In genomic region chr14:26598672-26599131, GRCh38 we compare ENCODE assay signal across 9 cellular contexts. TPM values are rescaled to one million over a fixed set of nuclear protein-coding genes. Genes with fewer than 3 reads are reported as not detected.
DNase-seq lines count a peak whose midpoint lies in the region; ATAC-seq and TF ChIP-seq lines count a peak whose summit lies in the region.
"Had no signal": no experiment of that assay in that cellular context is flagged by ENCODE, and none has a peak within 500 bp of the region (broad histone marks: within the 10 kb centered on the region; RNA-seq: fewer than 3 reads in every experiment).

No MANE protein-coding gene starts in this region.

- H3K4me2 ChIP-seq in KMS-11, result no peak overlapping the region

- POLR2A ChIA-PET in A673 (lab: Charles Lee; ENCODE audit: low non-redundant PET), result no interaction called here

- peak overlapping the region; percentile 78 for H3K4me3 ChIP-seq in A673 (ENCODE audit: low read depth, low read length, poor library complexity, severe bottlenecking)
- H3K4me3 ChIP-seq in KMS-11 (IDR thresholded peaks at IDR 0.05; ENCODE audit: insufficient read depth, low read depth, low read length), result no peak overlapping the region
- H3K4me3 ChIP-seq in duodenal mucosa (ENCODE audit: low read depth in 1 of 2, low read length in 2 of 2), result peak overlapping the region; percentile 59 to 61
- peak overlapping the region; percentile 31 to 64 for H3K4me3 ChIP-seq in muscle layer of colon (ENCODE audit: low read depth in 1 of 2, low read length in 2 of 2)

- intact Hi-C loops in A673 (cut with micrococcal nuclease; ENCODE audit: unreplicated experiment), result loop anchor here (5.0 kb wide), 1 partner anchor 206 kb away; no protein-coding TSS in a partner anchor

- H3K36me3 ChIP-seq in A673 (ENCODE audit: insufficient read depth, low read length, poor library complexity, severe bottlenecking) (no peaks in the 10 kb centered on the region), KMS-11 (ENCODE audit: insufficient read depth) (no peaks in the 10 kb centered on the region), duodenal mucosa (ENCODE audit: control insufficient read depth in 1 of 2, insufficient read depth in 2 of 2, low read length in 2 of 2) (no peaks in the 10 kb centered on the region), muscle layer of colon (ENCODE audit: insufficient read depth, low read length) (no peaks in the 10 kb centered on the region)

- DNase-seq in A673 (ENCODE audit: low spot score) (peak; percentile 24), SKM-1 (lab: John Stamatoyannopoulos, UW; ENCODE audit: unreplicated experiment) (no peak), middle frontal gyrus (ENCODE audit: extremely low spot score, low spot score) (no peak)

- H3K27ac ChIP-seq in A673 (ENCODE audit: low read depth, low read length, poor library complexity, severe bottlenecking) (peak overlapping the region; percentile 34), KMS-11 (no peak overlapping the region), duodenal mucosa (ENCODE audit: low read depth, low read length) (no peak overlapping the region), muscle layer of colon (ENCODE audit: low read depth, low read length) (peak overlapping the region; percentile 89)
- H3K27ac ChIP-seq: HL-60 had no signal

- H3K9ac ChIP-seq in KMS-11, result no peak overlapping the region
- peak overlapping the region in 1 of 2 donors; percentile 5 for H3K9ac ChIP-seq in duodenal mucosa (ENCODE audit: low read depth in 1 of 2, low read length in 2 of 2)
- H3K9ac ChIP-seq in muscle layer of colon (ENCODE audit: low read length), result peak overlapping the region; percentile 36

- H3K27me3 ChIP-seq in A673 (replicated peaks; ENCODE audit: insufficient read depth, low read depth, low read length, poor library complexity), result peaks cover 15% of the 10 kb centered on the region
- no peaks in the 10 kb centered on the region for H3K27me3 ChIP-seq in KMS-11 (ENCODE audit: insufficient read depth, low read depth)
- peaks cover 9 to 16% of the 10 kb centered on the region in 2 donors for H3K27me3 ChIP-seq in duodenal mucosa (ENCODE audit: control insufficient read depth in 1 of 2, insufficient read depth in 2 of 2, low read length in 2 of 2)
- H3K27me3 ChIP-seq in muscle layer of colon (ENCODE audit: control insufficient read depth in 1 of 2, insufficient read depth in 2 of 2, low read length in 2 of 2), result no peaks in the 10 kb centered on the region

- ATAC-seq in HG02973 (IDR thresholded peaks at IDR 0.05; ENCODE audit: unreplicated experiment) (no peak), HG03159 (IDR thresholded peaks at IDR 0.05; ENCODE audit: unreplicated experiment) (no peak)

- no TSS peak for BruUV-seq in A673 (replicated peaks; lab: Mats Ljungman, UMichigan)

- H3K79me2 ChIP-seq in KMS-11 (ENCODE audit: insufficient read depth, low read depth), result no peaks in the 10 kb centered on the region

- H3K4me1 ChIP-seq in A673 (ENCODE audit: insufficient read depth, low read length, poor library complexity, severe bottlenecking) (peaks cover 21% of the 10 kb centered on the region), KMS-11 (ENCODE audit: low read depth, poor library complexity, severe bottlenecking) (no peaks in the 10 kb centered on the region), duodenal mucosa (ENCODE audit: control insufficient read depth in 1 of 2, insufficient read depth in 2 of 2, low read length in 2 of 2) (no peaks in the 10 kb centered on the region), muscle layer of colon (ENCODE audit: insufficient read depth, low read length) (peaks cover 8% of the 10 kb centered on the region)

- H3K9me3 ChIP-seq in A673 (ENCODE audit: low read depth, low read length, poor library complexity, severe bottlenecking) (no peaks in the 10 kb centered on the region), duodenal mucosa (ENCODE audit: control insufficient read depth in 1 of 2, low read length in 2 of 2) (no peaks in the 10 kb centered on the region), muscle layer of colon (ENCODE audit: low read length) (no peaks in the 10 kb centered on the region)

- CTCF ChIA-PET in A673 (lab: Charles Lee), result interaction anchor here (0.6 kb wide), 1 partner anchor 318 kb away, joined by 4 read pairs; no protein-coding TSS in a partner anchor

- no peaks in the 10 kb centered on the region for H4K20me1 ChIP-seq in KMS-11 (ENCODE audit: insufficient read depth)

- H2AFZ ChIP-seq in KMS-11 (ENCODE audit: low read depth), result peak overlapping the region; percentile 14; the same call in 1 of the 2 replicates

- TF ChIP-seq CTCF in A673 (conservative IDR thresholded peaks at IDR 0.05; ENCODE audit: low read depth, low read length) (no peak), KMS-11 (conservative IDR thresholded peaks at IDR 0.05; ENCODE audit: low read depth, low read length) (no peak)

RNA-seq across cellular contexts. Expression of gene NOVA1, which starts 0.9 kb away (rescaled TPM):
- total RNA-seq in A673 (2021), result 13.4 and 16.0 TPM in 2 replicates

Comparison
In these comparisons a context has a peak if more than half of its experiments do, and no peak if none do; other contexts are left out.
1. H3K27ac ChIP-seq: peak in A673 (single experiment) and muscle layer of colon (single experiment); none in KMS-11 (single experiment) and duodenal mucosa (single experiment).